Comparison of ENCODE assay signal across 1 cellular context in genomic region chr3:159196316-159196715, GRCh38.
TF ChIP-seq lines count a peak whose summit lies in the region.

No MANE protein-coding gene starts in this region.

TF ChIP-seq in GM23338, 12 proteins besides CTCF, POLR2A, EP300 and RAD21 (continued from another document):
- TF ChIP-seq ETS1 (IDR thresholded peaks at IDR 0.05) (no peak), ZNF331 (CRISPR knock-in tag; IDR thresholded peaks at IDR 0.05; ENCODE audit: low read depth) (peak; percentile 67), JUNB (IDR thresholded peaks at IDR 0.05; ENCODE audit: unreplicated experiment) (no peak), EZH2phosphoT487 (IDR thresholded peaks at IDR 0.05; ENCODE audit: unreplicated experiment) (no peak)
